1 cellular context compared by ENCODE assay signal in the genomic region with DNA sequence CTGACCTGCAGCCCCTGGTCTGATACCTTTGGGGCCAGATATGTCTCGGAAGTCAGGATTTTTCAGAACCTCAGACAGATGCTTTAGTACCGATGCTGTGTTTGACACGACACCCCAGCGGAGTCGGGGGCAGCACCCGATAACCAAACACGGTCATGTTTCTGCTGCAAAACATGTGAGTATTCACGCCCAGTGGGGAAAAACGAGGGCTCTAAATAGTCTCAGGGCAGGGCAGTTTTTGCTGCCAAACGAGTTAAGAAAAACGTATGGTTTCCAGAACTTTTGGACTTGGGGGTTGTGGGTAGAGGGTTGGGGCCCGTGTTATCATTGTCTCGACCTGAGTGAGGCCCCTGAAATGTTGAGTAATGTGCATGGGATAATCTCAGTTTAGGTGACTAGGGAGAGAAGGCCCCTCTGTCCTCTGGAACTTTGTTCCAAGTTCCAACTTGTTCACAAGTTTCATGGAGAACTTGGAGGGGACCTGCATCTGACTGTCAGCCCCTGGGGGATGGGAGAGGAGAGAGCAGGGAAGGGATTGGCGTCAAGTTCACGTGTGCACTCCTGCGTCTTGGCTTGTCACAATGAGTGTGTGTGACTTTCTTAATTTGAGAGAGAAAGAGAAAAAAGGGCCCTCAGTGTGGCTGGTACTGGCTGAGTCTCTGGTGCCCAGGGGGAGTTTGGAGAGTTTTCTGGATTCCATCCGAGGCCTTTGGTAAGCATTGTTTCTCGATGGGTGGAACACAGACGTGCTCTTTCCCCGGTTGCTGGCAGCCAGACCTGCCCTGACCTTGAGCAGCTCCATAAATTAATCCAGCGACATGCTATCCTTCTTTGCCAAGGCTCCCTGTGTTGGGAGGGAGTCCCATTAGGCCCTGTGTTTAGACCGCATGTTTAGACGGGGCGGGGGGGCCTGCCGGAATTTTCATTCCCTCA.
TF ChIP-seq lines count a peak whose summit lies in the region.

No MANE protein-coding gene starts in this region.

TF ChIP-seq in HepG2, 621 proteins besides CTCF, POLR2A, EP300 and RAD21 (continued from another document):
- TF ChIP-seq, protein P1, sequence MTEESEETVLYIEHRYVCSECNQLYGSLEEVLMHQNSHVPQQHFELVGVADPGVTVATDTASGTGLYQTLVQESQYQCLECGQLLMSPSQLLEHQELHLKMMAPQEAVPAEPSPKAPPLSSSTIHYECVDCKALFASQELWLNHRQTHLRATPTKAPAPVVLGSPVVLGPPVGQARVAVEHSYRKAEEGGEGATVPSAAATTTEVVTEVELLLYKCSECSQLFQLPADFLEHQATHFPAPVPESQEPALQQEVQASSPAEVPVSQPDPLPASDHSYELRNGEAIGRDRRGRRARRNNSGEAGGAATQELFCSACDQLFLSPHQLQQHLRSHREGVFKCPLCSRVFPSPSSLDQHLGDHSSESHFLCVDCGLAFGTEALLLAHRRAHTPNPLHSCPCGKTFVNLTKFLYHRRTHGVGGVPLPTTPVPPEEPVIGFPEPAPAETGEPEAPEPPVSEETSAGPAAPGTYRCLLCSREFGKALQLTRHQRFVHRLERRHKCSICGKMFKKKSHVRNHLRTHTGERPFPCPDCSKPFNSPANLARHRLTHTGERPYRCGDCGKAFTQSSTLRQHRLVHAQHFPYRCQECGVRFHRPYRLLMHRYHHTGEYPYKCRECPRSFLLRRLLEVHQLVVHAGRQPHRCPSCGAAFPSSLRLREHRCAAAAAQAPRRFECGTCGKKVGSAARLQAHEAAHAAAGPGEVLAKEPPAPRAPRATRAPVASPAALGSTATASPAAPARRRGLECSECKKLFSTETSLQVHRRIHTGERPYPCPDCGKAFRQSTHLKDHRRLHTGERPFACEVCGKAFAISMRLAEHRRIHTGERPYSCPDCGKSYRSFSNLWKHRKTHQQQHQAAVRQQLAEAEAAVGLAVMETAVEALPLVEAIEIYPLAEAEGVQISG (CRISPR knock-in tag; IDR thresholded peaks at IDR 0.05) = no peak; the same call in 1 of the 2 replicates
- TF ChIP-seq GATAD2A (CRISPR knock-in tag; IDR thresholded peaks at IDR 0.05) (0 out of 2 replicates have a peak, but pooled peaks have one; percentile 23), SAP130 (CRISPR knock-in tag; IDR thresholded peaks at IDR 0.05; ENCODE audit: low read depth) (peak; percentile 25; the same call in 1 of the 2 replicates), NR2C2 (CRISPR knock-in tag; IDR thresholded peaks at IDR 0.05; ENCODE audit: borderline replicate concordance) (no peak), ZBTB38 (CRISPR knock-in tag; IDR thresholded peaks at IDR 0.05) (peak; percentile 11; the same call in 1 of the 2 replicates), ZMYM3 (CRISPR knock-in tag; IDR thresholded peaks at IDR 0.05) (no peak), ZNF543 (CRISPR knock-in tag; IDR thresholded peaks at IDR 0.05) (no peak), JDP2 (CRISPR knock-in tag; IDR thresholded peaks at IDR 0.05; ENCODE audit: borderline replicate concordance) (no peak), SKI (IDR thresholded peaks at IDR 0.05; ENCODE audit: partially characterized antibody) (no peak), ZBTB33 (CRISPR knock-in tag; IDR thresholded peaks at IDR 0.05) (no peak), ZBTB21 (CRISPR knock-in tag; IDR thresholded peaks at IDR 0.05) (no peak), NFRKB (IDR thresholded peaks at IDR 0.05) (no peak), E2F2 (CRISPR knock-in tag; IDR thresholded peaks at IDR 0.05; ENCODE audit: borderline replicate concordance) (no peak), CEBPB (IDR thresholded peaks at IDR 0.05; ENCODE audit: borderline replicate concordance, low read depth, low read length) (no peak), HMG20A (CRISPR knock-in tag; IDR thresholded peaks at IDR 0.05; ENCODE audit: borderline replicate concordance) (no peak)
- TF ChIP-seq, protein P2, sequence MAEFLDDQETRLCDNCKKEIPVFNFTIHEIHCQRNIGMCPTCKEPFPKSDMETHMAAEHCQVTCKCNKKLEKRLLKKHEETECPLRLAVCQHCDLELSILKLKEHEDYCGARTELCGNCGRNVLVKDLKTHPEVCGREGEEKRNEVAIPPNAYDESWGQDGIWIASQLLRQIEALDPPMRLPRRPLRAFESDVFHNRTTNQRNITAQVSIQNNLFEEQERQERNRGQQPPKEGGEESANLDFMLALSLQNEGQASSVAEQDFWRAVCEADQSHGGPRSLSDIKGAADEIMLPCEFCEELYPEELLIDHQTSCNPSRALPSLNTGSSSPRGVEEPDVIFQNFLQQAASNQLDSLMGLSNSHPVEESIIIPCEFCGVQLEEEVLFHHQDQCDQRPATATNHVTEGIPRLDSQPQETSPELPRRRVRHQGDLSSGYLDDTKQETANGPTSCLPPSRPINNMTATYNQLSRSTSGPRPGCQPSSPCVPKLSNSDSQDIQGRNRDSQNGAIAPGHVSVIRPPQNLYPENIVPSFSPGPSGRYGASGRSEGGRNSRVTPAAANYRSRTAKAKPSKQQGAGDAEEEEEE (CRISPR knock-in tag; IDR thresholded peaks at IDR 0.05; ENCODE audit: borderline replicate concordance) = no peak
- TF ChIP-seq, protein P3, sequence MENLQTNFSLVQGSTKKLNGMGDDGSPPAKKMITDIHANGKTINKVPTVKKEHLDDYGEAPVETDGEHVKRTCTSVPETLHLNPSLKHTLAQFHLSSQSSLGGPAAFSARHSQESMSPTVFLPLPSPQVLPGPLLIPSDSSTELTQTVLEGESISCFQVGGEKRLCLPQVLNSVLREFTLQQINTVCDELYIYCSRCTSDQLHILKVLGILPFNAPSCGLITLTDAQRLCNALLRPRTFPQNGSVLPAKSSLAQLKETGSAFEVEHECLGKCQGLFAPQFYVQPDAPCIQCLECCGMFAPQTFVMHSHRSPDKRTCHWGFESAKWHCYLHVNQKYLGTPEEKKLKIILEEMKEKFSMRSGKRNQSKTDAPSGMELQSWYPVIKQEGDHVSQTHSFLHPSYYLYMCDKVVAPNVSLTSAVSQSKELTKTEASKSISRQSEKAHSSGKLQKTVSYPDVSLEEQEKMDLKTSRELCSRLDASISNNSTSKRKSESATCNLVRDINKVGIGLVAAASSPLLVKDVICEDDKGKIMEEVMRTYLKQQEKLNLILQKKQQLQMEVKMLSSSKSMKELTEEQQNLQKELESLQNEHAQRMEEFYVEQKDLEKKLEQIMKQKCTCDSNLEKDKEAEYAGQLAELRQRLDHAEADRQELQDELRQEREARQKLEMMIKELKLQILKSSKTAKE (CRISPR knock-in tag; IDR thresholded peaks at IDR 0.05; ENCODE audit: borderline replicate concordance) = peak; percentile 13; the same call in 1 of the 2 replicates
